Comparison of ENCODE assay signal across 11 cellular contexts in the genomic region with DNA sequence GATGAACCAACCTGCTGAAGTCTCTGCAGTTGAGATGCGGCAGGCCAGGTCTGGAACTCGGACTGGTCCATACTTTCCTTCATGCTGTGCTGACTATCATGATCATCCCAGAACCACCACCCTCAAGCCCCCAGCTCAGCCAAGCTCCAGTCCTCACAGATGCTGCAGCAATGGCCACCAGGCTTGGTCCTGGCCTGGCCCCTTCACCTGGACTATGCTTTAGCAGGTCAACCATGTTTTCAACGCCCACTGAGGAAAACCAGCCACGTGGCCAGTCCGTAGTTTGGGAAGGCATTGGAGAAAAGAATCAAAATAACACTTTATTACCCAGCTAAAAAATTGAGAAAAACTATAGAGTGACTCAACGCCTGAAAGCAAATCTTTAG. TPM values are rescaled to one million over a fixed set of nuclear protein-coding genes. Genes with fewer than 3 reads are reported as not detected.
A peak's percentile ranks its signal among the peaks of the same experiment; 100 is the strongest.
DNase-seq lines count a peak whose midpoint lies in the region; ATAC-seq and TF ChIP-seq lines count a peak whose summit lies in the region.
"Had no signal": no experiment of that assay in that cellular context is flagged by ENCODE, and none has a peak within 500 bp of the region (broad histone marks: within the 10 kb centered on the region; RNA-seq: fewer than 3 reads in every experiment).

No MANE protein-coding gene starts in this region.

- WGBS in right lobe of liver (ENCODE audit: insufficient coverage, low coverage, low lambda C conversion rate, missing lambda C conversion rate), result 56% methylated on average over 6 of the region's 6 CpGs

- TF ChIP-seq CTCF in GM06990 (IDR thresholded peaks at IDR 0.05; ENCODE audit: insufficient read depth, low read length, poor library complexity, severe bottlenecking) (no peak), right lobe of liver (IDR thresholded peaks at IDR 0.05) (no peak), right atrium auricular region (IDR thresholded peaks at IDR 0.05) (no peak)

- no peaks in the 10 kb centered on the region for H3K27me3 Mint-ChIP-seq in activated T-cell treated with anti-CD3 and anti-CD28 coated beads, Interleukin-2, amount 50 U/mL, for 72 hours (ENCODE audit: low read depth)
- no peaks in the 10 kb centered on the region for H3K27me3 Mint-ChIP-seq in naive B cell

- no peaks in the 10 kb centered on the region for H3K36me3 ChIP-seq in GM06990 (ENCODE audit: control insufficient read depth, insufficient read depth, low read length)
- H3K36me3 ChIP-seq in right lobe of liver, result no peaks in the 10 kb centered on the region
- H3K36me3 ChIP-seq in right atrium auricular region, result no peaks in the 10 kb centered on the region

- H3K9me3 Mint-ChIP-seq in activated T-cell treated with anti-CD3 and anti-CD28 coated beads, Interleukin-2, amount 50 U/mL, for 72 hours, result peaks cover 4 to 5% of the 10 kb centered on the region in 2 donors
- H3K9me3 Mint-ChIP-seq in naive B cell, result peaks cover 0 to 5% (median 4%) of the 10 kb centered on the region in 7 donors

- H3K27me3 ChIP-seq in GM06990 (replicated peaks; ENCODE audit: control insufficient read depth, insufficient read depth, low read length) (no peaks in the 10 kb centered on the region), right lobe of liver (no peaks in the 10 kb centered on the region), right atrium auricular region (no peaks in the 10 kb centered on the region)

- no peak overlapping the region for H3K27ac ChIP-seq in right lobe of liver
- H3K27ac ChIP-seq in right atrium auricular region, result no peak overlapping the region

- ATAC-seq in HG03066 (IDR thresholded peaks at IDR 0.05; ENCODE audit: low read depth, unreplicated experiment) (peak; percentile 6), naive B cell (ENCODE audit: low read depth in 2 of 2) (no peak), HG03457 (IDR thresholded peaks at IDR 0.05; ENCODE audit: unreplicated experiment) (no peak), right lobe of liver (no peak)
- ATAC-seq in activated T-cell treated with anti-CD3 and anti-CD28 coated beads, Interleukin-2, amount 50 U/mL, for 72 hours (replicated peaks in 1 of 2), result no peak
- ATAC-seq: K562, left ventricle myocardium superior had no signal

- TF ChIP-seq POLR2A in right lobe of liver (IDR thresholded peaks at IDR 0.05), result no peak

- intact Hi-C loops in right lobe of liver (cut with DNase I), result no loop called here

- H3K4me3 ChIP-seq in GM06990 (replicated peaks; ENCODE audit: low read depth, low read length), result peak overlapping the region; percentile 4
- H3K4me3 ChIP-seq in right lobe of liver, result no peak overlapping the region
- H3K4me3 ChIP-seq in right atrium auricular region, result no peak overlapping the region
- H3K4me3 ChIP-seq: K562 had no signal

- H3K27ac Mint-ChIP-seq in activated T-cell treated with anti-CD3 and anti-CD28 coated beads, Interleukin-2, amount 50 U/mL, for 72 hours, result peak overlapping the region; percentile 85
- H3K27ac Mint-ChIP-seq in naive B cell, result peak overlapping the region; percentile 77 to 96 (median 93)

- peaks cover 100% of the 10 kb centered on the region for H3K4me1 Mint-ChIP-seq in activated T-cell treated with anti-CD3 and anti-CD28 coated beads, Interleukin-2, amount 50 U/mL, for 72 hours (ENCODE audit: low read depth)
- peaks cover 45 to 71% (median 52%) of the 10 kb centered on the region in 3 donors for H3K4me1 Mint-ChIP-seq in naive B cell

- H3K36me3 Mint-ChIP-seq in activated T-cell treated with anti-CD3 and anti-CD28 coated beads, Interleukin-2, amount 50 U/mL, for 72 hours (ENCODE audit: insufficient read depth in 2 of 2), result peaks cover 27 to 28% of the 10 kb centered on the region in 2 donors
- H3K36me3 Mint-ChIP-seq in naive B cell, result peaks cover 0 to 8% of the 10 kb centered on the region in 2 donors

- H3K9me3 ChIP-seq in right lobe of liver (no peaks in the 10 kb centered on the region), right atrium auricular region (no peaks in the 10 kb centered on the region)

- H3K4me1 ChIP-seq in right lobe of liver (no peaks in the 10 kb centered on the region), right atrium auricular region (peaks cover 0 to 26% of the 10 kb centered on the region in 2 donors)

- peak overlapping the region; percentile 77 to 88 for H3K4me3 Mint-ChIP-seq in activated T-cell treated with anti-CD3 and anti-CD28 coated beads, Interleukin-2, amount 50 U/mL, for 72 hours
- peak overlapping the region; percentile 69 to 91 (median 80) for H3K4me3 Mint-ChIP-seq in naive B cell

- DNase-seq in GM06990 (ENCODE audit: extremely low read depth, insufficient read length) (no peak), naive B cell (no peak), NCI-H1417 treated with DMSO at 0.1 percent for 48 hours (lab: John Stamatoyannopoulos, UW) (no peak), right lobe of liver (no peak), right atrium auricular region (ENCODE audit: low spot score) (no peak)
- DNase-seq in activated T-cell treated with anti-CD3 and anti-CD28 coated beads, Interleukin-2, amount 50 U/mL, for 72 hours, result no peak
- DNase-seq: left ventricle myocardium superior, NCI-H82 had no signal

RNA-seq across cellular contexts. Expression of gene GPR68, which starts 1.4 kb away (rescaled TPM):
- total RNA-seq in activated T-cell treated with anti-CD3 and anti-CD28 coated beads, Interleukin-2, amount 50 U/mL, for 72 hours, result 10 to 100 TPM; 18.9 to 19.2 TPM
- polyA plus RNA-seq in naive B cell (ENCODE audit: low read depth in 6 of 6), result under 1 TPM in 5 of 6 donors, not detected in 1; 0.11 to 0.58 (median 0.23) TPM
- total RNA-seq in right lobe of liver, result under 1 TPM in 3 of 6 experiments, not detected in 3; 0.17 to 0.27 (median 0.19) TPM
- total RNA-seq in right atrium auricular region, result 1 to 10 TPM in 1 of 2 donors, under 1 TPM in 1; 0.55 to 1.4 TPM

Comparison
In these comparisons a context has a peak if more than half of its experiments do, and no peak if none do; other contexts are left out.
1. RNA of gene GPR68, which starts 1.4 kb away (total RNA-seq): 18.9 to 19.2 TPM in activated T-cell treated with anti-CD3 and anti-CD28 coated beads, Interleukin-2, amount 50 U/mL, for 72 hours; 0.55 to 1.4 TPM in right atrium auricular region and 0.17 to 0.27 TPM in right lobe of liver; every median in the first group is over 4 times any median in the second.